1 cellular context compared by ENCODE assay signal in genomic region chr17:58200024-58200633, GRCh38.
TF ChIP-seq lines count a peak whose summit lies in the region.

No MANE protein-coding gene starts in this region.

TF ChIP-seq in HepG2, 621 proteins besides CTCF, POLR2A, EP300 and RAD21 (continued from another document):
- TF ChIP-seq KIAA2018 (CRISPR knock-in tag; IDR thresholded peaks at IDR 0.05; ENCODE audit: borderline replicate concordance) (no peak), SMARCC2 (IDR thresholded peaks at IDR 0.05) (no peak), ZNF362 (CRISPR knock-in tag; IDR thresholded peaks at IDR 0.05; ENCODE audit: borderline replicate concordance) (no peak), MYNN (CRISPR knock-in tag; IDR thresholded peaks at IDR 0.05; ENCODE audit: low read depth) (no peak), ZNF7 (CRISPR knock-in tag; IDR thresholded peaks at IDR 0.05) (no peak), CEBPZ (IDR thresholded peaks at IDR 0.05; ENCODE audit: low read length) (no peak)
